Comparison of ENCODE assay signal across 8 cellular contexts in genomic region chr15:73305331-73306211, GRCh38.
DNase-seq lines count a peak whose midpoint lies in the region; ATAC-seq, FAIRE-seq and TF ChIP-seq lines count a peak whose summit lies in the region.

No MANE protein-coding gene starts in this region.

- no peak for FAIRE-seq in frontal cortex (lab: Jason Lieb, UNC)

- no peak overlapping the region for H2BK5ac ChIP-seq in H9 (ENCODE audit: insufficient read length, low read length)

- intact Hi-C loops in testis (cut with DNase I; ENCODE audit: low total_unique reads) = no loop called here

- no peak overlapping the region for H2BK20ac ChIP-seq in H9 (ENCODE audit: low read depth, low read length, poor library complexity, severe bottlenecking)

- no peak overlapping the region for H3K27ac ChIP-seq in H9 (ENCODE audit: insufficient read length, low read depth, low read length)
- H3K27ac ChIP-seq in testis = no peak overlapping the region

- no peak overlapping the region for H2BK120ac ChIP-seq in H9 (ENCODE audit: low read depth, low read length, poor library complexity, severe bottlenecking)

- no peak overlapping the region for H2AFZ ChIP-seq in H9 (ENCODE audit: low read length)

- no peaks in the 10 kb centered on the region for H3K36me3 ChIP-seq in testis (ENCODE audit: low read depth, missing control alignments)

- no peak overlapping the region for H4K8ac ChIP-seq in H9 (replicated peaks; ENCODE audit: insufficient read length, low read depth, low read length)

- no peak overlapping the region for H2BK12ac ChIP-seq in H9 (ENCODE audit: insufficient read length, low read depth, low read length)

- peaks cover 4% of the 10 kb centered on the region in 2 experiments; a peak in 3 of 4 replicates for H3K4me1 Mint-ChIP-seq in H9
- H3K4me1 Mint-ChIP-seq in activated T-helper 17 cell treated with anti-CD3 and anti-CD28 coated beads, Interleukin-2, amount 50 U/mL, for 72 hours = peaks cover 12% of the 10 kb centered on the region

- H3K4me3 Mint-ChIP-seq in H9 = no peak overlapping the region
- no peak overlapping the region for H3K4me3 Mint-ChIP-seq in activated T-helper 17 cell treated with anti-CD3 and anti-CD28 coated beads, Interleukin-2, amount 50 U/mL, for 72 hours

- H3K79me2 ChIP-seq in H9 (ENCODE audit: insufficient read depth, low read length) = no peaks in the 10 kb centered on the region

- no peak overlapping the region for H3K23ac ChIP-seq in H9 (ENCODE audit: insufficient read length, low read depth, low read length)

- H3K27me3 Mint-ChIP-seq in H9 (ENCODE audit: low read depth) = no peaks in the 10 kb centered on the region
- H3K27me3 Mint-ChIP-seq in activated T-helper 17 cell treated with anti-CD3 and anti-CD28 coated beads, Interleukin-2, amount 50 U/mL, for 72 hours = no peaks in the 10 kb centered on the region

- DNase-seq in CD1c-positive myeloid dendritic cell (ENCODE audit: extremely low spot score) (peak; percentile 38), H9 (peak; percentile 74), NCI-H226 (peak; percentile 60), iPS DF 19.7 (ENCODE audit: low read depth, low spot score) (peak; percentile 47), testis (peak; percentile 81), frontal cortex (ENCODE audit: low spot score in 2 of 2) (no peak)

- H3K9me3 ChIP-seq in H9 (ENCODE audit: control insufficient read depth, low read depth, low read length) (no peaks in the 10 kb centered on the region), testis (no peaks in the 10 kb centered on the region)

- no peak overlapping the region for H2BK15ac ChIP-seq in H9 (ENCODE audit: low read depth, low read length)

- H3K4me1 ChIP-seq in H9 (ENCODE audit: insufficient read depth, low read length) (no peaks in the 10 kb centered on the region), testis (no peaks in the 10 kb centered on the region)

- no peak overlapping the region for H3K4me3 ChIP-seq in testis

- H4K5ac ChIP-seq in H9 (ENCODE audit: insufficient read length, low read depth, low read length) = no peak overlapping the region

- peaks cover 14 to 29% (median 26%) of the 10 kb centered on the region in 3 experiments; a peak in 6 of 7 replicates for H3K36me3 Mint-ChIP-seq in H9 (ENCODE audit: insufficient read depth in 1 of 3, low read depth in 3 of 3)
- H3K36me3 Mint-ChIP-seq in activated T-helper 17 cell treated with anti-CD3 and anti-CD28 coated beads, Interleukin-2, amount 50 U/mL, for 72 hours (ENCODE audit: low read depth) = peaks cover 30% of the 10 kb centered on the region

- no peak overlapping the region for H3K14ac ChIP-seq in H9 (ENCODE audit: insufficient read depth, low read length)

- H4K20me1 ChIP-seq in H9 (ENCODE audit: control insufficient read depth, insufficient read depth, insufficient read length) = no peaks in the 10 kb centered on the region

- H3K4ac ChIP-seq in H9 (ENCODE audit: low read depth, low read length) = no peak overlapping the region

- H2AK5ac ChIP-seq in H9 (ENCODE audit: insufficient read length, low read length) = no peak overlapping the region

- no peaks in the 10 kb centered on the region for H3K79me1 ChIP-seq in H9 (ENCODE audit: insufficient read depth, low read depth, low read length, poor library complexity, severe bottlenecking)

- H3K27ac Mint-ChIP-seq in H9 = 0 out of 7 replicates have a peak overlapping the region, but pooled peaks of 1 of the 3 experiments have one; percentile 42
- no peak overlapping the region for H3K27ac Mint-ChIP-seq in activated T-helper 17 cell treated with anti-CD3 and anti-CD28 coated beads, Interleukin-2, amount 50 U/mL, for 72 hours

- no peaks in the 10 kb centered on the region for H3K27me3 ChIP-seq in H9 (ENCODE audit: insufficient read depth, low read length)
- H3K27me3 ChIP-seq in testis = no peaks in the 10 kb centered on the region

- no peak overlapping the region for H3T11ph ChIP-seq in H9 (ENCODE audit: low read length)

- H4K91ac ChIP-seq in H9 (ENCODE audit: insufficient read length, low read depth, low read length) = no peak overlapping the region

- no CpG with 5 or more reads among the region's 12 CpGs for WGBS in H9 (ENCODE audit: extremely low coverage, insufficient read length, low lambda C conversion rate)
- WGBS in testis, 2 donors = 75 to 92% methylated on average over 7 to 12 of the region's 12 CpGs

- TF ChIP-seq POLR2A in testis (IDR thresholded peaks at IDR 0.05) = no peak

- peak; percentile 87 for TF ChIP-seq CTCF in H9 (conservative IDR thresholded peaks at IDR 0.05)
- peak; percentile 12 to 35 (median 33) for TF ChIP-seq CTCF in testis (IDR thresholded peaks at IDR 0.05)

- H3K23me2 ChIP-seq in H9 (ENCODE audit: insufficient read length, low read depth, low read length, poor library complexity, severe bottlenecking) = no peaks in the 10 kb centered on the region

- no peak overlapping the region for H3K56ac ChIP-seq in H9 (ENCODE audit: insufficient read length, low read depth, low read length)

- no peak overlapping the region for H3K9ac ChIP-seq in H9 (ENCODE audit: extremely low read depth, insufficient read length, low read length)

- peak; percentile 50 for ATAC-seq in activated T-helper 17 cell treated with anti-CD3 and anti-CD28 coated beads, Interleukin-2, amount 50 U/mL, for 72 hours (replicated peaks)
- ATAC-seq in GM21447 (IDR thresholded peaks at IDR 0.05; ENCODE audit: unreplicated experiment) = no peak

- H3K18ac ChIP-seq in H9 (ENCODE audit: insufficient read length, low read depth, low read length) = no peak overlapping the region

- H3K4me2 ChIP-seq in H9 (ENCODE audit: insufficient read depth, insufficient read length, low read length) = no peak overlapping the region

- no peaks in the 10 kb centered on the region for H3K9me3 Mint-ChIP-seq in H9
- no peaks in the 10 kb centered on the region for H3K9me3 Mint-ChIP-seq in activated T-helper 17 cell treated with anti-CD3 and anti-CD28 coated beads, Interleukin-2, amount 50 U/mL, for 72 hours

Comparison
In these comparisons a context has a peak if more than half of its experiments do, and no peak if none do; other contexts are left out.
1. DNase-seq: peak in CD1c-positive myeloid dendritic cell (single experiment), H9 (single experiment), NCI-H226 (single experiment), iPS DF 19.7 (single experiment) and testis (single experiment); none in frontal cortex (0 of 2).